1 cellular context compared by ENCODE assay signal in genomic region chr17:38600416-38600815, GRCh38.
A peak's percentile ranks its signal among the peaks of the same experiment; 100 is the strongest.
TF ChIP-seq lines count a peak whose summit lies in the region.

No MANE protein-coding gene starts in this region.

TF ChIP-seq in HepG2, 621 proteins besides CTCF, POLR2A, EP300 and RAD21 (continued from another document):
- TF ChIP-seq ARID3A (IDR thresholded peaks at IDR 0.05; ENCODE audit: low read depth, low read length), result no peak
- TF ChIP-seq HNF1A (IDR thresholded peaks at IDR 0.05; ENCODE audit: low read depth), result no peak
- 0 out of 2 replicates have a peak, but pooled peaks have one; percentile 31 for TF ChIP-seq HNF1A (CRISPR knock-in tag; IDR thresholded peaks at IDR 0.05; ENCODE audit: borderline replicate concordance)
- TF ChIP-seq ZNF138 (CRISPR knock-in tag; IDR thresholded peaks at IDR 0.05; ENCODE audit: low read depth), result no peak
- TF ChIP-seq ZNF768 (CRISPR knock-in tag; IDR thresholded peaks at IDR 0.05), result peak; percentile 34; the same call in 1 of the 2 replicates
- TF ChIP-seq TAF15 (IDR thresholded peaks at IDR 0.05; ENCODE audit: low read depth, low read length, poor library complexity, severe bottlenecking), result no peak
- TF ChIP-seq GTF3A (CRISPR knock-in tag; conservative IDR thresholded peaks at IDR 0.05), result no peak
- TF ChIP-seq YY1 (IDR thresholded peaks at IDR 0.05; ENCODE audit: insufficient read depth, insufficient replicate concordance, low read depth, low read length), result no peak
- TF ChIP-seq NR2F1 (CRISPR knock-in tag; IDR thresholded peaks at IDR 0.05), result no peak
- TF ChIP-seq TP53 (CRISPR knock-in tag; conservative IDR thresholded peaks at IDR 0.05), result no peak
- TF ChIP-seq HNF1B (CRISPR knock-in tag; IDR thresholded peaks at IDR 0.05), result no peak
- TF ChIP-seq HMGXB3 (CRISPR knock-in tag; IDR thresholded peaks at IDR 0.05; ENCODE audit: borderline replicate concordance), result no peak
- no peak for TF ChIP-seq ZIK1 (CRISPR knock-in tag; IDR thresholded peaks at IDR 0.05; ENCODE audit: borderline replicate concordance, low read depth)
- no peak for TF ChIP-seq ZNF260 (CRISPR knock-in tag; IDR thresholded peaks at IDR 0.05; ENCODE audit: borderline replicate concordance, low read depth)
- no peak for TF ChIP-seq ZNF570 (CRISPR knock-in tag; IDR thresholded peaks at IDR 0.05; ENCODE audit: borderline replicate concordance)
- TF ChIP-seq ZNF543 (CRISPR knock-in tag; IDR thresholded peaks at IDR 0.05), result 0 out of 2 replicates have a peak, but pooled peaks have one; percentile 8
- TF ChIP-seq MAZ (IDR thresholded peaks at IDR 0.05; ENCODE audit: borderline replicate concordance, low read depth, low read length), result no peak
- no peak for TF ChIP-seq MAZ (CRISPR knock-in tag; IDR thresholded peaks at IDR 0.05; ENCODE audit: low read depth)
